8 cellular contexts compared by ENCODE assay signal in the genomic region with DNA sequence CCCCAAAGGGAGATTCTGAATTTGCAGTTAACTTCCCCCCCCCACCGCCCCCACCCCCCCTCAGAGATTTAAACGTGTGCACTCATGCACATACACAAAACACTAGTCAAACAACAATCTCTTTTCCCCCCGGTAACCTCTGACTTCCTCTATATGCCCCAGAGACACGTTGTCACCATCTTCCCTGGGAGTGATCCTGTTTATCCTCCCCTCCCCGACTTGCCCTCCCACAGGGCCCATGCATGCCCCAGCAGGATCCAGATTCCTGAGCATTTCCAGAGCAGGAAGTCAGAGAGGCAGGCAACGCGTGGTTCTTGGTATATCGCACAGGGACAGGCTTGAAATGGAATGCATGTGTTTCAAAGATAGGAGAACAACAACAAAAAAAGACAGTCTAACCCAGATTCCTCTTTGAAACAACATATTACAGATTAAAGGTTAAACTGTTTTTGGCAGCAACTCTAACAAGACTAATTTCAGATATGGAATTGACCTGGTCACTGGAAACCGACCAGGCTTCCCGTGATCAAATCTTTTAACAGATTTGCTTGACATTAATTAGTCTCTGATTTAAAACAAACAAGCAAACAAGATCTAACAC. TPM values are rescaled to one million over a fixed set of nuclear protein-coding genes. Genes with fewer than 3 reads are reported as not detected.
DNase-seq lines count a peak whose midpoint lies in the region; ATAC-seq and TF ChIP-seq lines count a peak whose summit lies in the region.

No MANE protein-coding gene starts in this region.

- H3K4me1 ChIP-seq in CD4-positive, CD25-positive, alpha-beta regulatory T cell (ENCODE audit: control insufficient read depth, insufficient read depth, low read length, poor library complexity, severe bottlenecking) = peaks cover 44% of the 10 kb centered on the region
- H3K4me1 ChIP-seq in neutrophil (ENCODE audit: control insufficient read depth in 1 of 2, insufficient read depth in 1 of 2, low read depth in 1 of 2, low read length in 1 of 2) = peaks cover 30 to 31% of the 10 kb centered on the region in 2 experiments

- no peaks in the 10 kb centered on the region for H3K27me3 Mint-ChIP-seq in CD4-positive, CD25-positive, alpha-beta regulatory T cell

- no peak for TF ChIP-seq CTCF in WI38 (IDR thresholded peaks at IDR 0.05; ENCODE audit: low read depth, low read length)
- no peak for TF ChIP-seq CTCF in fibroblast of the aortic adventitia (IDR thresholded peaks at IDR 0.05; ENCODE audit: insufficient read depth, low read length)
- TF ChIP-seq CTCF in neutrophil (IDR thresholded peaks at IDR 0.05) = no peak

- H3K4me3 Mint-ChIP-seq in CD4-positive, CD25-positive, alpha-beta regulatory T cell = peak overlapping the region; percentile 86 to 92 (median 90)

- no peak overlapping the region for H3K27ac ChIP-seq in CD4-positive, CD25-positive, alpha-beta regulatory T cell (ENCODE audit: insufficient read depth, low read length, poor library complexity, severe bottlenecking)
- H3K27ac ChIP-seq in neutrophil = peak overlapping the region; percentile 90

- peak in 1 of 3 donors; percentile 16 for DNase-seq in CD4-positive, CD25-positive, alpha-beta regulatory T cell
- DNase-seq in HK-2 (ENCODE audit: unreplicated experiment) (peak; percentile 48), fibroblast of the aortic adventitia (ENCODE audit: low read depth) (peak; percentile 58), GOT3 (lab: John Stamatoyannopoulos, UW) (no peak), DMS153 (lab: John Stamatoyannopoulos, UW) (no peak)

- no peaks in the 10 kb centered on the region for H3K27me3 ChIP-seq in CD4-positive, CD25-positive, alpha-beta regulatory T cell (ENCODE audit: control insufficient read depth, insufficient read depth, low read length)
- peaks cover 21% of the 10 kb centered on the region for H3K27me3 ChIP-seq in neutrophil

- H3K4me3 ChIP-seq in CD4-positive, CD25-positive, alpha-beta regulatory T cell (ENCODE audit: low read depth, low read length) = peak overlapping the region; percentile 84
- H3K4me3 ChIP-seq in WI38 (ENCODE audit: low read depth, low read length) (peak overlapping the region; percentile 94), fibroblast of the aortic adventitia (ENCODE audit: low read depth, low read length) (peak overlapping the region; percentile 94), neutrophil (ENCODE audit: low read depth in 1 of 2, low read length in 1 of 2) (peak overlapping the region; percentile 91 to 98)

- peak overlapping the region; percentile 98 to 100 (median 100) for H3K27ac Mint-ChIP-seq in CD4-positive, CD25-positive, alpha-beta regulatory T cell

- no peaks in the 10 kb centered on the region for H3K9me3 ChIP-seq in CD4-positive, CD25-positive, alpha-beta regulatory T cell (ENCODE audit: control insufficient read depth in 2 of 2, low read length in 2 of 2)
- peaks cover 3% of the 10 kb centered on the region for H3K9me3 ChIP-seq in neutrophil

- H3K9me3 Mint-ChIP-seq in CD4-positive, CD25-positive, alpha-beta regulatory T cell = peaks cover 0 to 2% (median 0%) of the 10 kb centered on the region in 7 donors

- peaks cover 5% of the 10 kb centered on the region for H3K36me3 Mint-ChIP-seq in CD4-positive, CD25-positive, alpha-beta regulatory T cell

- ATAC-seq in CD4-positive, CD25-positive, alpha-beta regulatory T cell (ENCODE audit: low read depth in 2 of 2) = no peak
- no peak for ATAC-seq in HG03442 (IDR thresholded peaks at IDR 0.05; ENCODE audit: unreplicated experiment)

- H3K36me3 ChIP-seq in CD4-positive, CD25-positive, alpha-beta regulatory T cell (ENCODE audit: control insufficient read depth, insufficient read depth, low read length) = no peaks in the 10 kb centered on the region
- H3K36me3 ChIP-seq in neutrophil = no peaks in the 10 kb centered on the region

- peaks cover 0 to 66% (median 37%) of the 10 kb centered on the region in 4 donors for H3K4me1 Mint-ChIP-seq in CD4-positive, CD25-positive, alpha-beta regulatory T cell

RNA-seq across cellular contexts. Expression of a gene that starts 1.3 kb away (rescaled TPM):
- 67.8 TPM for total RNA-seq in CD4-positive, CD25-positive, alpha-beta regulatory T cell
- polyA plus RNA-seq in CD4-positive, CD25-positive, alpha-beta regulatory T cell = 10 to 100 TPM; 76.0 to 85.0 (median 81.5) TPM
- 35.9 and 47.3 TPM in 2 replicates for total RNA-seq in fibroblast of the aortic adventitia (ENCODE audit: low replicate concordance)

RNA-seq across cellular contexts. Expression of a gene that starts 5.3 kb away (rescaled TPM):
- not detected for total RNA-seq in CD4-positive, CD25-positive, alpha-beta regulatory T cell
- polyA plus RNA-seq in CD4-positive, CD25-positive, alpha-beta regulatory T cell = not detected
- total RNA-seq in fibroblast of the aortic adventitia (ENCODE audit: low replicate concordance) = 0.36 and 2.8 TPM in 2 replicates

Comparison
In these comparisons a context has a peak if more than half of its experiments do, and no peak if none do; other contexts are left out.
1. DNase-seq: peak in HK-2 (single experiment) and fibroblast of the aortic adventitia (single experiment); none in GOT3 (single experiment) and DMS153 (single experiment).
2. Peak in every context shown above with its lines, with median percentiles within 50 percentile points of each other: H3K4me3 ChIP-seq.